Comparison of ENCODE assay signal across 8 cellular contexts in genomic region chr19:38263696-38264485, GRCh38. TPM values are rescaled to one million over a fixed set of nuclear protein-coding genes. Genes with fewer than 3 reads are reported as not detected.
A peak's percentile ranks its signal among the peaks of the same experiment; 100 is the strongest.
DNase-seq lines count a peak whose midpoint lies in the region; TF ChIP-seq lines count a peak whose summit lies in the region.

No MANE protein-coding gene starts in this region.

- H3K27ac ChIP-seq in coronary artery, result peak overlapping the region; percentile 90 to 91

- TF ChIP-seq CTCF in coronary artery (IDR thresholded peaks at IDR 0.05), result no peak

- H3K4me3 ChIP-seq in coronary artery, result peak overlapping the region; percentile 75

- DNase-seq in NCI-H526 treated with DMSO at 0.1 percent for 48 hours (lab: John Stamatoyannopoulos, UW) (peak; percentile 92), NCI-H526 (lab: John Stamatoyannopoulos, UW) (no peak), NCI-H1436 treated with DMSO at 0.1 percent for 48 hours (lab: John Stamatoyannopoulos, UW) (peak; percentile 76), coronary artery (ENCODE audit: low spot score) (peak; percentile 85), lung microvascular endothelial cell (ENCODE audit: low read depth in 2 of 2) (peak; percentile 21 to 70), COLO829 (ENCODE audit: low spot score) (no peak)
- DNase-seq in activated CD4-positive, CD25-positive, alpha-beta regulatory T cell treated with anti-CD3 and anti-CD28 coated beads, Interleukin-2, amount 50 U/mL, for 72 hours, result peak; percentile 79
- peak; percentile 48 for DNase-seq in stimulated activated CD8-positive, alpha-beta memory T cell treated with anti-CD3 and anti-CD28 coated beads, Interleukin-15, amount 100 ng/mL, for 1 hour (ENCODE audit: low read depth)

RNA-seq across cellular contexts. Expression of gene SPINT2, which starts 0.5 kb away (rescaled TPM):
- total RNA-seq in lung microvascular endothelial cell, result 26.8 and 27.0 TPM in 2 replicates

RNA-seq across cellular contexts. Expression of gene PPP1R14A, which starts 7.7 kb away (rescaled TPM):
- total RNA-seq in lung microvascular endothelial cell, result 1.6 and 2.6 TPM in 2 replicates

RNA-seq across cellular contexts. Expression of gene DPF1, which starts 39.9 kb away (rescaled TPM):
- total RNA-seq in lung microvascular endothelial cell, result under 0.01 and 0.22 TPM in 2 replicates

RNA-seq across cellular contexts. Expression of gene C19orf33, which starts 40.2 kb away (rescaled TPM):
- 0.40 and 2.2 TPM in 2 replicates for total RNA-seq in lung microvascular endothelial cell

RNA-seq across cellular contexts. Expression of gene YIF1B, which starts 51.9 kb away (rescaled TPM):
- total RNA-seq in lung microvascular endothelial cell, result 54.0 and 65.4 TPM in 2 replicates

Comparison
In these comparisons a context has a peak if more than half of its experiments do, and no peak if none do; other contexts are left out.
1. DNase-seq: peak in NCI-H526 treated with DMSO at 0.1 percent for 48 hours (single experiment), NCI-H1436 treated with DMSO at 0.1 percent for 48 hours (single experiment), activated CD4-positive, CD25-positive, alpha-beta regulatory T cell treated with anti-CD3 and anti-CD28 coated beads, Interleukin-2, amount 50 U/mL, for 72 hours (single experiment), coronary artery (single experiment), lung microvascular endothelial cell (2 of 2) and stimulated activated CD8-positive, alpha-beta memory T cell treated with anti-CD3 and anti-CD28 coated beads, Interleukin-15, amount 100 ng/mL, for 1 hour (single experiment); none in NCI-H526 (0 of 2) and COLO829 (single experiment).